Comparison of ENCODE assay signal across 8 cellular contexts in the genomic region with DNA sequence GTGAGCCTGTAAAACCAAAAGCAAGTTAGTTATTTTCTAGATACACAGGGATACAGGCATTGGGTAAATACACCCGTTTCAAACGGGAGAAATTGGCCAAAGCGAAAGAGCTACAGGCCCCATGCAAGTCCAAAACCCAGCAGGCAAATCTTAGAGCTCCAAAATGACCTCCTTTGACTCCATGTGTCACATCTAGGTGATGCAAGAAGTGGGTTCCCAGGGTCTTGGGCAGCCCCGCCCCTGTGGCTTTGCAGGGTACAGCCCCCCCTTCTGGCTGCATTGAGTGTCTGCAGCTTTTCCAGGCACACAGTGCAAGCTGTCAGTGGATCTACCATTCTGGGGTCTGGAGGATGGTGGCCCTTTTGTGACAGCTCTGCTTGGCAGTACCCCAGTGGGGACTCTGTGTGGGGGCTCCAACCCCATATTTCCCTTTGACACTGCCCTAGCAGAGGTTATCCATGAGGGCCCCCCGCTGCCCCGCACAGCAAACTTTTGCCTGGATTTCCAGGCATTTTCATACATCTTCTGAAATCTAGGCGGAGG.
DNase-seq lines count a peak whose midpoint lies in the region; ATAC-seq and TF ChIP-seq lines count a peak whose summit lies in the region.
"Not testable (repeated sequence)": the region's sequence is repeated elsewhere in the genome, so short reads cannot be mapped to it uniquely, and the experiment has no call there.

No MANE protein-coding gene starts in this region.

- DNase-seq in ACHN, result peak; percentile 13
- peak; percentile 53 for DNase-seq in NB4 (ENCODE audit: low read depth)
- DNase-seq in WERI-Rb-1, result peak; percentile 80
- peak; percentile 19 for DNase-seq in activated naive CD4-positive, alpha-beta T cell treated with anti-CD3 and anti-CD28 coated beads for 36 hours
- not testable (repeated sequence) for DNase-seq in dorsolateral prefrontal cortex
- DNase-seq in right cardiac atrium, result peak in 2 of 3 donors; percentile 41 to 59
- peak in 2 of 3 donors; percentile 25 to 51 for DNase-seq in stimulated activated CD4-positive, alpha-beta T cell treated with anti-CD3 and anti-CD28 coated beads, Interleukin-12 subunit alpha, Interleukin-12 subunit beta, amount 100 ng/mL, for 48 hours (ENCODE audit: low read depth in 2 of 3, low spot score in 1 of 3)

- H3K27me3 Mint-ChIP-seq in activated naive CD4-positive, alpha-beta T cell treated with anti-CD3 and anti-CD28 coated beads for 36 hours (ENCODE audit: low read depth), result not testable (repeated sequence)

- in situ Hi-C loops in ACHN (cut with HindIII; ENCODE audit: low pct_ligation_motif_present, low pct_unique_long_range_greater_than_20kb, low sequenced_read_pairs), result not testable (repeated sequence)

- H3K27ac Mint-ChIP-seq in activated naive CD4-positive, alpha-beta T cell treated with anti-CD3 and anti-CD28 coated beads for 36 hours, result not testable (repeated sequence)

- intact Hi-C loops in activated naive CD4-positive, alpha-beta T cell treated with anti-CD3 and anti-CD28 coated beads for 36 hours (cut with micrococcal nuclease); dorsolateral prefrontal cortex (cut with DNase I); right cardiac atrium (cut with DNase I): not testable (repeated sequence)

- not testable (repeated sequence) for H3K4me3 Mint-ChIP-seq in activated naive CD4-positive, alpha-beta T cell treated with anti-CD3 and anti-CD28 coated beads for 36 hours

- CTCF ChIA-PET in activated naive CD4-positive, alpha-beta T cell treated with anti-CD3 and anti-CD28 coated beads for 36 hours (lab: Charles Lee), result not testable (repeated sequence)

- not testable (repeated sequence) for H3K9me3 Mint-ChIP-seq in activated naive CD4-positive, alpha-beta T cell treated with anti-CD3 and anti-CD28 coated beads for 36 hours

- not testable (repeated sequence) for H3K9me3 ChIP-seq in WERI-Rb-1 (ENCODE audit: severe bottlenecking)
- H3K9me3 ChIP-seq in right cardiac atrium (ENCODE audit: control insufficient read depth, low read length), result peaks cover 16% of the 10 kb centered on the region

- peaks cover 19% of the 10 kb centered on the region for H3K36me3 Mint-ChIP-seq in activated naive CD4-positive, alpha-beta T cell treated with anti-CD3 and anti-CD28 coated beads for 36 hours (ENCODE audit: low read depth)

- not testable (repeated sequence) for ATAC-seq in right cardiac atrium

- H3K27me3 ChIP-seq in WERI-Rb-1 (ENCODE audit: insufficient read depth, low read depth, severe bottlenecking); dorsolateral prefrontal cortex; right cardiac atrium (ENCODE audit: control insufficient read depth, insufficient read depth): not testable (repeated sequence)

- TF ChIP-seq CTCF in GM12873 (IDR thresholded peaks at IDR 0.05; ENCODE audit: insufficient read depth, low read depth, low read length, missing control alignments) (peak; percentile 14), NB4 (IDR thresholded peaks at IDR 0.05; ENCODE audit: low read depth, low read length) (peak; percentile 25), WERI-Rb-1 (IDR thresholded peaks at IDR 0.05; ENCODE audit: low read depth, low read length) (peak; percentile 55), dorsolateral prefrontal cortex (IDR thresholded peaks at IDR 0.05 in 54 of 56, conservative IDR thresholded peaks at IDR 0.05 in 2 of 56; ENCODE audit: low read depth in 1 of 56, partially characterized antibody in 56 of 56) (peak in 39 of 56 donors; percentile 13 to 73 (median 39))

- H3K36me3 ChIP-seq in WERI-Rb-1, result not testable (repeated sequence)

- TF ChIP-seq POLR2A in NB4 (IDR thresholded peaks at IDR 0.05; ENCODE audit: extremely low read depth, insufficient read length), result not testable (repeated sequence)

- WGBS in right cardiac atrium, result 97% methylated on average over 7 of the region's 7 CpGs

- not testable (repeated sequence) for H3K4me3 ChIP-seq in NB4 (ENCODE audit: low read depth, low read length); WERI-Rb-1 (ENCODE audit: low read depth, low read length); dorsolateral prefrontal cortex; right cardiac atrium (ENCODE audit: low read length)

- not testable (repeated sequence) for H3K27ac ChIP-seq in WERI-Rb-1; dorsolateral prefrontal cortex; right cardiac atrium (ENCODE audit: low read length)

- not testable (repeated sequence) for H3K4me1 ChIP-seq in right cardiac atrium (ENCODE audit: control insufficient read depth, insufficient read depth, low read length)

- not testable (repeated sequence) for H3K4me1 Mint-ChIP-seq in activated naive CD4-positive, alpha-beta T cell treated with anti-CD3 and anti-CD28 coated beads for 36 hours (ENCODE audit: low read depth)
